In genomic region chr2:130390460-130391057, GRCh38 we compare ENCODE assay signal across 8 cellular contexts. TPM values are rescaled to one million over a fixed set of nuclear protein-coding genes. Genes with fewer than 3 reads are reported as not detected.
DNase-seq lines count a peak whose midpoint lies in the region; ATAC-seq and TF ChIP-seq lines count a peak whose summit lies in the region.

No MANE protein-coding gene starts in this region.

- peak overlapping the region; percentile 87 for H3K4me3 ChIP-seq in left ventricle myocardium inferior
- H3K4me3 ChIP-seq in sigmoid colon: peak overlapping the region; percentile 61 to 74 (median 66)

- peak; percentile 1 for ATAC-seq in HG03060 (IDR thresholded peaks at IDR 0.05; ENCODE audit: low read depth, unreplicated experiment)
- no peak for ATAC-seq in GM18502 (IDR thresholded peaks at IDR 0.05; ENCODE audit: poor library complexity, unreplicated experiment)

- H3K27me3 ChIP-seq in left ventricle myocardium inferior (ENCODE audit: low read depth) (no peaks in the 10 kb centered on the region), sigmoid colon (no peaks in the 10 kb centered on the region)

- intact Hi-C loops in left ventricle myocardium inferior (cut with micrococcal nuclease) (no loop called here), sigmoid colon (cut with DNase I) (loop anchor here (1.0 to 5.0 kb wide), 2 partner anchors 18 to 33 kb away; partner anchors contain the start of gene PTPN18)

- H3K4me3 Mint-ChIP-seq in activated CD4-positive, alpha-beta memory T cell treated with anti-CD3 and anti-CD28 coated beads, Interleukin-2, amount 10 ng/mL, durations not matched to agents 7 days and 5 days: peak overlapping the region; percentile 76

- 19 to 49% methylated on average over 16 of the region's 16 CpGs for WGBS in sigmoid colon, 2 donors

- CTCF ChIA-PET in activated CD4-positive, alpha-beta memory T cell treated with anti-CD3 and anti-CD28 coated beads, Interleukin-2, amount 10 ng/mL, durations not matched to agents 7 days and 5 days (lab: Charles Lee): interaction anchor here (1.0 to 1.5 kb wide), 3 partner anchors 18 to 49 kb away, joined by 3 to 9 read pairs (median 3); a partner anchor contains a TSS

- no peak overlapping the region for H3K27ac Mint-ChIP-seq in activated CD4-positive, alpha-beta memory T cell treated with anti-CD3 and anti-CD28 coated beads, Interleukin-2, amount 10 ng/mL, durations not matched to agents 7 days and 5 days

- H3K4me1 ChIP-seq in left ventricle myocardium inferior (peaks cover 61% of the 10 kb centered on the region), sigmoid colon (peaks cover 0 to 20% (median 18%) of the 10 kb centered on the region in 4 donors)

- TF ChIP-seq POLR2A in sigmoid colon (IDR thresholded peaks at IDR 0.05): no peak

- DNase-seq in NCI-H2029 (lab: John Stamatoyannopoulos, UW): peak; percentile 70
- no peak for DNase-seq in NCI-H2029 treated with DMSO at 0.1 percent for 48 hours (lab: John Stamatoyannopoulos, UW)
- DNase-seq in activated CD4-positive, alpha-beta memory T cell treated with anti-CD3 and anti-CD28 coated beads, Interleukin-2, amount 10 ng/mL, durations not matched to agents 7 days and 5 days: no peak
- peak; percentile 48 for DNase-seq in left ventricle myocardium inferior
- peak; percentile 72 for DNase-seq in sigmoid colon
- no peak for DNase-seq in GM19238 (ENCODE audit: insufficient read length, low spot score)

- H3K9me3 ChIP-seq in left ventricle myocardium inferior (replicated peaks) (no peaks in the 10 kb centered on the region), sigmoid colon (no peaks in the 10 kb centered on the region)

- no peak for TF ChIP-seq CTCF in left ventricle myocardium inferior (IDR thresholded peaks at IDR 0.05; ENCODE audit: borderline replicate concordance)
- TF ChIP-seq CTCF in sigmoid colon (IDR thresholded peaks at IDR 0.05): no peak

- H3K27ac ChIP-seq in left ventricle myocardium inferior (replicated peaks) (peak overlapping the region; percentile 96), sigmoid colon (peak overlapping the region; percentile 80 to 89 (median 83))

- POLR2A ChIA-PET in activated CD4-positive, alpha-beta memory T cell treated with anti-CD3 and anti-CD28 coated beads, Interleukin-2, amount 10 ng/mL, durations not matched to agents 7 days and 5 days (lab: Charles Lee): interaction anchor here (1.6 to 3.9 kb wide), 4 partner anchors 11 to 48 kb away, joined by 8 to 26 read pairs (median 8); partner anchors contain the start of gene IMP4

- H3K36me3 ChIP-seq in left ventricle myocardium inferior (no peaks in the 10 kb centered on the region), sigmoid colon (no peaks in the 10 kb centered on the region)

- H3K9me3 Mint-ChIP-seq in activated CD4-positive, alpha-beta memory T cell treated with anti-CD3 and anti-CD28 coated beads, Interleukin-2, amount 10 ng/mL, durations not matched to agents 7 days and 5 days: no peaks in the 10 kb centered on the region

- H3K36me3 Mint-ChIP-seq in activated CD4-positive, alpha-beta memory T cell treated with anti-CD3 and anti-CD28 coated beads, Interleukin-2, amount 10 ng/mL, durations not matched to agents 7 days and 5 days (ENCODE audit: low read depth): peaks cover 8% of the 10 kb centered on the region

- peaks cover 1% of the 10 kb centered on the region for H3K27me3 Mint-ChIP-seq in activated CD4-positive, alpha-beta memory T cell treated with anti-CD3 and anti-CD28 coated beads, Interleukin-2, amount 10 ng/mL, durations not matched to agents 7 days and 5 days

- no peak for TF ChIP-seq EP300 in sigmoid colon (IDR thresholded peaks at IDR 0.05)

- peaks cover 21% of the 10 kb centered on the region for H3K4me1 Mint-ChIP-seq in activated CD4-positive, alpha-beta memory T cell treated with anti-CD3 and anti-CD28 coated beads, Interleukin-2, amount 10 ng/mL, durations not matched to agents 7 days and 5 days

RNA-seq across cellular contexts. Expression of gene PTPN18, which starts 34.7 kb away (rescaled TPM):
- 10 to 100 TPM; 98.0 to 98.6 TPM for total RNA-seq in activated CD4-positive, alpha-beta memory T cell treated with anti-CD3 and anti-CD28 coated beads, Interleukin-2, amount 10 ng/mL, durations not matched to agents 7 days and 5 days
- total RNA-seq in left ventricle myocardium inferior: 13.9 TPM
- 10 to 100 TPM; 30.0 to 39.2 (median 37.4) TPM for total RNA-seq in sigmoid colon
- polyA plus RNA-seq in sigmoid colon: 100 to 1,000 TPM in 1 of 3 donors, 10 to 100 TPM in 2; 49.7 to 113 (median 55.3) TPM

RNA-seq across cellular contexts. Expression of gene IMP4, which starts 47.9 kb away (rescaled TPM):
- 10 to 100 TPM; 57.7 to 58.9 TPM for total RNA-seq in activated CD4-positive, alpha-beta memory T cell treated with anti-CD3 and anti-CD28 coated beads, Interleukin-2, amount 10 ng/mL, durations not matched to agents 7 days and 5 days
- total RNA-seq in left ventricle myocardium inferior (57.2 TPM), sigmoid colon (100 to 1,000 TPM in 1 of 4 donors, 10 to 100 TPM in 3; 71.2 to 130 (median 81.2) TPM)
- 10 to 100 TPM; 48.0 to 85.0 (median 51.3) TPM for polyA plus RNA-seq in sigmoid colon

Comparison
In these comparisons a context has a peak if more than half of its experiments do, and no peak if none do; other contexts are left out.
1. DNase-seq: peak in NCI-H2029 (single experiment), left ventricle myocardium inferior (single experiment) and sigmoid colon (single experiment); none in NCI-H2029 treated with DMSO at 0.1 percent for 48 hours (single experiment), activated CD4-positive, alpha-beta memory T cell treated with anti-CD3 and anti-CD28 coated beads, Interleukin-2, amount 10 ng/mL, durations not matched to agents 7 days and 5 days (single experiment) and GM19238 (single experiment).